ENCODE assay signal across 15 cellular contexts in the genomic region with DNA sequence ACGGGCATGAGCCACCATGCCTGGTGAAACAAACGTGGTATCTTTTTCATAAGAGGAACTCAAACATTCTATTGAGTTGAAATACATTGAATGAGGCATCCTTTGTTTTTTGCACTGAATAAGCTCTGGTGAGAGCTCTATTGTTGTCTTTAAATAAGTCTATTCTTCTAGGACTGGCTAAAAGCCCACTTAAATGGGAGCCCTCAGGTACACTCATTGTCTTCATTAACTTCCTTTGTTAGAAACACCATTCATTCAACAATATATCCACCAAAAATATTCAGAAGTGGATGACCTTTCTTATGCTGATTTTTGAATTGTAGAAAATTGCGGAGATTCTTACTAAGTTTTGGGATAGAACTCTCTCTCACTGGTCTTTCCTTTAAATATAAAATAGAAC.
DNase-seq lines count a peak whose midpoint lies in the region; ATAC-seq and TF ChIP-seq lines count a peak whose summit lies in the region.
"Had no signal": no experiment of that assay in that cellular context is flagged by ENCODE, and none has a peak within 500 bp of the region (broad histone marks: within the 10 kb centered on the region; RNA-seq: fewer than 3 reads in every experiment).

No MANE protein-coding gene starts in this region.

- no peak overlapping the region for H2AFZ ChIP-seq in neural progenitor cell (replicated peaks)
- H2AFZ ChIP-seq: GM23248 had no signal

- H3K27me3 ChIP-seq in HUES64 (ENCODE audit: insufficient read depth, low read length) (no peaks in the 10 kb centered on the region), neural progenitor cell (no peaks in the 10 kb centered on the region)
- H3K27me3 ChIP-seq: BLaER1 had no signal

- no peaks in the 10 kb centered on the region for H3K79me2 ChIP-seq in neural progenitor cell (ENCODE audit: low read depth)

- TF ChIP-seq CTCF in WTC11 (IDR thresholded peaks at IDR 0.05) = no peak
- TF ChIP-seq CTCF in neural progenitor cell (IDR thresholded peaks at IDR 0.05) = no peak
- TF ChIP-seq CTCF in mucosa of descending colon (IDR thresholded peaks at IDR 0.05) = no peak
- TF ChIP-seq CTCF in GM20000 (IDR thresholded peaks at IDR 0.05; ENCODE audit: extremely low read depth, missing control alignments) = no peak

- H3K4me3 ChIP-seq in HUES64 (ENCODE audit: low read length) (no peak overlapping the region), neural progenitor cell (no peak overlapping the region), mucosa of descending colon (no peak overlapping the region)
- H3K4me3 ChIP-seq: BLaER1, GM23248 had no signal

- WGBS in HUES64 = 67% methylated on average over 2 of the region's 3 CpGs

- ATAC-seq in WTC11 (peak; percentile 32), mucosa of descending colon (no peak), GM19463 (IDR thresholded peaks at IDR 0.05; ENCODE audit: unreplicated experiment) (no peak)
- ATAC-seq in stimulated activated effector memory CD8-positive, alpha-beta T cell treated with anti-CD3 and anti-CD28 coated beads, Interleukin-12 subunit alpha, Interleukin-12 subunit beta, amount 100 ng/mL, for 72 hours = no peak
- ATAC-seq: HepG2 had no signal

- peak overlapping the region; percentile 60; the same call in 1 of the 2 replicates for H3K27ac ChIP-seq in HUES64 (ENCODE audit: low read depth, low read length)
- no peak overlapping the region for H3K27ac ChIP-seq in neural progenitor cell
- H3K27ac ChIP-seq: 22Rv1, BLaER1, GM23248 had no signal

- intact Hi-C loops in mucosa of descending colon (cut with DNase I, micrococcal nuclease) = no loop called here

- no peaks in the 10 kb centered on the region for H4K20me1 ChIP-seq in neural progenitor cell (ENCODE audit: low read depth)
- H4K20me1 ChIP-seq: BLaER1 had no signal

- CTCF ChIA-PET in WTC11 (lab: Charles Lee) = no interaction called here

- H3K36me3 ChIP-seq in HUES64 (ENCODE audit: insufficient read depth, low read length) (no peaks in the 10 kb centered on the region), neural progenitor cell (no peaks in the 10 kb centered on the region), mucosa of descending colon (ENCODE audit: low read depth) (no peaks in the 10 kb centered on the region)
- H3K36me3 ChIP-seq: BLaER1 had no signal

- POLR2A ChIA-PET in WTC11 (lab: Charles Lee) = no interaction called here

- H3K4me1 Mint-ChIP-seq in WTC11 (0 out of 2 replicates have a peak, but pooled peaks cover 4% of the 10 kb centered on the region), neural progenitor cell (no peaks in the 10 kb centered on the region)
- H3K4me1 Mint-ChIP-seq in stimulated activated effector memory CD8-positive, alpha-beta T cell treated with anti-CD3 and anti-CD28 coated beads, Interleukin-12 subunit alpha, Interleukin-12 subunit beta, amount 100 ng/mL, for 72 hours = no peaks in the 10 kb centered on the region
- H3K4me1 Mint-ChIP-seq: CD8-positive, alpha-beta memory T cell had no signal

- H3F3A ChIP-seq in neural progenitor cell (ENCODE audit: low read depth) = peaks cover 10% of the 10 kb centered on the region

- no peak overlapping the region for H3K27ac Mint-ChIP-seq in WTC11
- no peak overlapping the region for H3K27ac Mint-ChIP-seq in neural progenitor cell
- no peak overlapping the region for H3K27ac Mint-ChIP-seq in stimulated activated effector memory CD8-positive, alpha-beta T cell treated with anti-CD3 and anti-CD28 coated beads, Interleukin-12 subunit alpha, Interleukin-12 subunit beta, amount 100 ng/mL, for 72 hours
- H3K27ac Mint-ChIP-seq: CD8-positive, alpha-beta memory T cell had no signal

- H3K27me3 Mint-ChIP-seq in WTC11 (ENCODE audit: low read depth) = no peaks in the 10 kb centered on the region
- no peaks in the 10 kb centered on the region for H3K27me3 Mint-ChIP-seq in neural progenitor cell (ENCODE audit: insufficient read depth, low read depth)

- H3K9me3 ChIP-seq in HUES64 (ENCODE audit: insufficient read depth, low read depth, low read length) (no peaks in the 10 kb centered on the region), neural progenitor cell (ENCODE audit: low read depth) (peaks cover 4% of the 10 kb centered on the region), mucosa of descending colon (no peaks in the 10 kb centered on the region)

- no peak overlapping the region for H3K9ac ChIP-seq in HUES64 (ENCODE audit: low read depth, low read length)
- H3K9ac ChIP-seq in neural progenitor cell = no peak overlapping the region
- H3K9ac ChIP-seq: BLaER1, GM23248 had no signal

- no peak overlapping the region for H3K4me2 ChIP-seq in neural progenitor cell
- H3K4me2 ChIP-seq: BLaER1 had no signal

- H3K4me1 ChIP-seq in HUES64 (ENCODE audit: insufficient read depth, low read length) (no peaks in the 10 kb centered on the region), neural progenitor cell (no peaks in the 10 kb centered on the region), mucosa of descending colon (ENCODE audit: low read depth) (no peaks in the 10 kb centered on the region)
- H3K4me1 ChIP-seq: BLaER1 had no signal

- H3K36me3 Mint-ChIP-seq in WTC11 = no peaks in the 10 kb centered on the region
- no peaks in the 10 kb centered on the region for H3K36me3 Mint-ChIP-seq in neural progenitor cell
- H3K36me3 Mint-ChIP-seq in stimulated activated effector memory CD8-positive, alpha-beta T cell treated with anti-CD3 and anti-CD28 coated beads, Interleukin-12 subunit alpha, Interleukin-12 subunit beta, amount 100 ng/mL, for 72 hours = no peaks in the 10 kb centered on the region
- H3K36me3 Mint-ChIP-seq: CD8-positive, alpha-beta memory T cell had no signal

- DNase-seq in Ammon's horn (ENCODE audit: low spot score) (peak; percentile 2), WTC11 (ENCODE audit: low spot score) (no peak), neural progenitor cell (ENCODE audit: low spot score) (peak; percentile 27), mucosa of descending colon (no peak), GM20000 (ENCODE audit: low spot score) (no peak)
- DNase-seq in stimulated activated effector memory CD8-positive, alpha-beta T cell treated with anti-CD3 and anti-CD28 coated beads, Interleukin-12 subunit alpha, Interleukin-12 subunit beta, amount 100 ng/mL, for 72 hours (ENCODE audit: low spot score in 2 of 2) = no peak
- DNase-seq: CD8-positive, alpha-beta memory T cell; DMS53; GM23248; H7 had no signal

- H3K9me3 Mint-ChIP-seq in WTC11 (no peaks in the 10 kb centered on the region), neural progenitor cell (no peaks in the 10 kb centered on the region)
- peaks cover 2% of the 10 kb centered on the region for H3K9me3 Mint-ChIP-seq in stimulated activated effector memory CD8-positive, alpha-beta T cell treated with anti-CD3 and anti-CD28 coated beads, Interleukin-12 subunit alpha, Interleukin-12 subunit beta, amount 100 ng/mL, for 72 hours

- H3K4me3 Mint-ChIP-seq in WTC11 = no peak overlapping the region
- no peak overlapping the region for H3K4me3 Mint-ChIP-seq in neural progenitor cell
- H3K4me3 Mint-ChIP-seq in stimulated activated effector memory CD8-positive, alpha-beta T cell treated with anti-CD3 and anti-CD28 coated beads, Interleukin-12 subunit alpha, Interleukin-12 subunit beta, amount 100 ng/mL, for 72 hours = no peak overlapping the region
- H3K4me3 Mint-ChIP-seq: CD8-positive, alpha-beta memory T cell had no signal

TF ChIP-seq in WTC11, 78 proteins besides CTCF, POLR2A, EP300 and RAD21:
- TF ChIP-seq ZNF396 (CRISPR knock-in tag; IDR thresholded peaks at IDR 0.05; ENCODE audit: borderline replicate concordance) = no peak
- TF ChIP-seq NFYB (CRISPR knock-in tag; conservative IDR thresholded peaks at IDR 0.05; ENCODE audit: low read depth) = no peak
- no peak for TF ChIP-seq ZNF138 (CRISPR knock-in tag; conservative IDR thresholded peaks at IDR 0.05)
- no peak for TF ChIP-seq RORB (CRISPR knock-in tag; IDR thresholded peaks at IDR 0.05)
- no peak for TF ChIP-seq HMGA2 (CRISPR knock-in tag; IDR thresholded peaks at IDR 0.05)
TF ChIP-seq in WTC11: peak in this region for 0.

Comparison
In these comparisons a context has a peak if more than half of its experiments do, and no peak if none do; other contexts are left out.
1. DNase-seq: peak in Ammon's horn (single experiment) and neural progenitor cell (single experiment); none in WTC11 (single experiment), stimulated activated effector memory CD8-positive, alpha-beta T cell treated with anti-CD3 and anti-CD28 coated beads, Interleukin-12 subunit alpha, Interleukin-12 subunit beta, amount 100 ng/mL, for 72 hours (0 of 2), mucosa of descending colon (0 of 3) and GM20000 (single experiment).